ENCODE assay signal across 29 cellular contexts in genomic region chr15:55457401-55458022, GRCh38.
A peak's percentile ranks its signal among the peaks of the same experiment; 100 is the strongest.
DNase-seq lines count a peak whose midpoint lies in the region; ATAC-seq lines count a peak whose summit lies in the region.
"Had no signal": no experiment of that assay in that cellular context is flagged by ENCODE, and none has a peak within 500 bp of the region (broad histone marks: within the 10 kb centered on the region; RNA-seq: fewer than 3 reads in every experiment).

No MANE protein-coding gene starts in this region.

- ATAC-seq in GM21390 (IDR thresholded peaks at IDR 0.05; ENCODE audit: unreplicated experiment) (no peak), GM21619 (IDR thresholded peaks at IDR 0.05; ENCODE audit: unreplicated experiment) (no peak)
- ATAC-seq in stimulated activated effector memory CD8-positive, alpha-beta T cell treated with anti-CD3 and anti-CD28 coated beads, Interleukin-12 subunit alpha, Interleukin-12 subunit beta, amount 100 ng/mL, for 72 hours = no peak
- ATAC-seq: activated T-cell treated with anti-CD3 and anti-CD28 coated beads, Interleukin-2, amount 50 U/mL, for 72 hours; effector memory CD8-positive, alpha-beta T cell; foreskin keratinocyte; GM23338; left lobe of liver; naive thymus-derived CD4-positive, alpha-beta T cell; Right ventricle myocardium inferior had no signal

- DNase-seq in NCI-H1417 (lab: John Stamatoyannopoulos, UW) = peak in 2 of 3 experiments; percentile 5 to 44
- no peak for DNase-seq in NCI-H1417 treated with DMSO at 0.1 percent for 48 hours (lab: John Stamatoyannopoulos, UW)
- DNase-seq in NCI-H2029 (lab: John Stamatoyannopoulos, UW) = peak; percentile 93
- peak; percentile 84 for DNase-seq in NCI-H774 (lab: John Stamatoyannopoulos, UW)
- DNase-seq in RKO (ENCODE audit: low spot score) = no peak
- DNase-seq in stimulated activated effector memory CD8-positive, alpha-beta T cell treated with anti-CD3 and anti-CD28 coated beads, Interleukin-12 subunit alpha, Interleukin-12 subunit beta, amount 100 ng/mL, for 72 hours (ENCODE audit: low spot score in 2 of 2) = no peak
- DNase-seq: activated CD4-positive, alpha-beta T cell treated with anti-CD3 and anti-CD28 coated beads, Interleukin-2, amount 10 ng/mL, durations not matched to agents 24 days and 14 days; activated naive CD4-positive, alpha-beta T cell treated with anti-CD3 and anti-CD28 coated beads, Interleukin-2, amount 10 ng/mL, durations not matched to agents 7 days and 5 days; activated T-cell treated with anti-CD3 and anti-CD28 coated beads, Interleukin-2, amount 50 U/mL, for 72 hours; AML-193; amniotic stem cell; Calu3; colonic mucosa; effector memory CD8-positive, alpha-beta T cell; foreskin keratinocyte; immature natural killer cell; MG63; naive thymus-derived CD4-positive, alpha-beta T cell; NCI-H1694 treated with DMSO at 0.1 percent for 48 hours; NCI-H69; stomach; T-helper 9 cell; transverse colon; WERI-Rb-1 had no signal

- no peak overlapping the region for H3K4me3 Mint-ChIP-seq in stimulated activated effector memory CD8-positive, alpha-beta T cell treated with anti-CD3 and anti-CD28 coated beads, Interleukin-12 subunit alpha, Interleukin-12 subunit beta, amount 100 ng/mL, for 72 hours
- H3K4me3 Mint-ChIP-seq: activated CD4-positive, alpha-beta T cell treated with anti-CD3 and anti-CD28 coated beads, Interleukin-2, amount 10 ng/mL, durations not matched to agents 24 days and 14 days; activated naive CD4-positive, alpha-beta T cell treated with anti-CD3 and anti-CD28 coated beads, Interleukin-2, amount 10 ng/mL, durations not matched to agents 7 days and 5 days; activated T-cell treated with anti-CD3 and anti-CD28 coated beads, Interleukin-2, amount 50 U/mL, for 72 hours; effector memory CD8-positive, alpha-beta T cell; GM23338; immature natural killer cell; naive thymus-derived CD4-positive, alpha-beta T cell had no signal

- H3K27ac Mint-ChIP-seq in stimulated activated effector memory CD8-positive, alpha-beta T cell treated with anti-CD3 and anti-CD28 coated beads, Interleukin-12 subunit alpha, Interleukin-12 subunit beta, amount 100 ng/mL, for 72 hours = no peak overlapping the region
- H3K27ac Mint-ChIP-seq: activated CD4-positive, alpha-beta T cell treated with anti-CD3 and anti-CD28 coated beads, Interleukin-2, amount 10 ng/mL, durations not matched to agents 24 days and 14 days; activated naive CD4-positive, alpha-beta T cell treated with anti-CD3 and anti-CD28 coated beads, Interleukin-2, amount 10 ng/mL, durations not matched to agents 7 days and 5 days; activated T-cell treated with anti-CD3 and anti-CD28 coated beads, Interleukin-2, amount 50 U/mL, for 72 hours; effector memory CD8-positive, alpha-beta T cell; GM23338; immature natural killer cell; naive thymus-derived CD4-positive, alpha-beta T cell had no signal

- H3K36me3 Mint-ChIP-seq in stimulated activated effector memory CD8-positive, alpha-beta T cell treated with anti-CD3 and anti-CD28 coated beads, Interleukin-12 subunit alpha, Interleukin-12 subunit beta, amount 100 ng/mL, for 72 hours = no peaks in the 10 kb centered on the region
- H3K36me3 Mint-ChIP-seq: activated naive CD4-positive, alpha-beta T cell treated with anti-CD3 and anti-CD28 coated beads, Interleukin-2, amount 10 ng/mL, durations not matched to agents 7 days and 5 days had no signal

- no peaks in the 10 kb centered on the region for H3K9me3 Mint-ChIP-seq in stimulated activated effector memory CD8-positive, alpha-beta T cell treated with anti-CD3 and anti-CD28 coated beads, Interleukin-12 subunit alpha, Interleukin-12 subunit beta, amount 100 ng/mL, for 72 hours

- no peaks in the 10 kb centered on the region for H3K4me1 Mint-ChIP-seq in stimulated activated effector memory CD8-positive, alpha-beta T cell treated with anti-CD3 and anti-CD28 coated beads, Interleukin-12 subunit alpha, Interleukin-12 subunit beta, amount 100 ng/mL, for 72 hours
- H3K4me1 Mint-ChIP-seq: activated CD4-positive, alpha-beta T cell treated with anti-CD3 and anti-CD28 coated beads, Interleukin-2, amount 10 ng/mL, durations not matched to agents 24 days and 14 days; GM23338; immature natural killer cell had no signal

Comparison
In these comparisons a context has a peak if more than half of its experiments do, and no peak if none do; other contexts are left out.
1. DNase-seq: peak in NCI-H1417 (2 of 3), NCI-H2029 (single experiment) and NCI-H774 (single experiment); none in NCI-H1417 treated with DMSO at 0.1 percent for 48 hours (single experiment), RKO (single experiment) and stimulated activated effector memory CD8-positive, alpha-beta T cell treated with anti-CD3 and anti-CD28 coated beads, Interleukin-12 subunit alpha, Interleukin-12 subunit beta, amount 100 ng/mL, for 72 hours (0 of 2).